ENCODE assay signal across 13 cellular contexts in the genomic region with DNA sequence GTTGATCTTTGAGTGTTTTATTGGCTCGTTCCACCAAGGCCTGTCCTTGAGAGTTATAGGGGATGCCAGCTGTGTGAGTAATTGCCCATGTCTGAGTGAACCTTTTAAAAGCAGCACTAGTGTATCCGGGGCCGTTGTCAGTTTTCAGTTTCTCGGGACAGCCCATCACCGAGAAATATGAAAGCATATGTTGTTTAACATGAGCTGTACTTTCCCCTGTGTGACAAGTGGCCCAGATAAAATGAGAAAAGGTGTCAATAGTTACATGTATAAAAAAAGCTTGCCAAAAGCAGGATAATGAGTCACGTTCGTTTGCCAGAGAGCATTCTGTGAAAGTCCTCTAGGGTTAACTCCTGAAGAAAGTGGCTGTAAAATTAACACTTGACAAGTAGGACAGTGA. TPM values are rescaled to one million over a fixed set of nuclear protein-coding genes. Genes with fewer than 3 reads are reported as not detected.
DNase-seq lines count a peak whose midpoint lies in the region; ATAC-seq and TF ChIP-seq lines count a peak whose summit lies in the region.
"Had no signal": no experiment of that assay in that cellular context is flagged by ENCODE, and none has a peak within 500 bp of the region (broad histone marks: within the 10 kb centered on the region; RNA-seq: fewer than 3 reads in every experiment).

No MANE protein-coding gene starts in this region.

- no peaks in the 10 kb centered on the region for H3K79me2 ChIP-seq in Karpas-422 (ENCODE audit: low read length)

- intact Hi-C loops in esophagus muscularis mucosa (cut with DNase I) = loop anchor here (10.0 kb wide), 1 partner anchor 256 kb away; no protein-coding TSS in a partner anchor

- H3K36me3 ChIP-seq in esophagus muscularis mucosa = no peaks in the 10 kb centered on the region
- no peaks in the 10 kb centered on the region for H3K36me3 ChIP-seq in Karpas-422 (ENCODE audit: insufficient read depth, low read length)
- no peaks in the 10 kb centered on the region for H3K36me3 ChIP-seq in WERI-Rb-1

- H3K9me3 ChIP-seq in esophagus muscularis mucosa (no peaks in the 10 kb centered on the region), Karpas-422 (ENCODE audit: low read length) (no peaks in the 10 kb centered on the region), WERI-Rb-1 (ENCODE audit: severe bottlenecking) (no peaks in the 10 kb centered on the region)

- H4K20me1 ChIP-seq in Karpas-422 (ENCODE audit: insufficient read depth, low read depth, low read length) = no peaks in the 10 kb centered on the region

- DNase-seq in AG10803 (ENCODE audit: low read depth) = peak; percentile 40
- peak; percentile 41 for DNase-seq in NCI-H1092 (lab: John Stamatoyannopoulos, UW)
- DNase-seq in left kidney (ENCODE audit: low read depth, low spot score) = peak; percentile 93
- DNase-seq in esophagus muscularis mucosa (ENCODE audit: extremely low spot score) = no peak
- no peak for DNase-seq in KBM-7
- DNase-seq in Karpas-422 = no peak
- no peak for DNase-seq in WERI-Rb-1
- DNase-seq: activated CD4-positive, alpha-beta T cell treated with anti-CD3 and anti-CD28 coated beads, Interleukin-2, amount 50 U/mL, for 48 hours; activated gamma-delta T cell treated with Interleukin-2 at 50 U/mL for 16 hours; NCI-H82 had no signal

- no peak overlapping the region for H3K9ac ChIP-seq in Karpas-422 (ENCODE audit: low read length)

- in situ Hi-C loops in KBM-7 (cut with MboI; ENCODE audit: low pct_unique_long_range_greater_than_20kb, low sequenced_read_pairs) = loop anchor here (25.0 kb wide), 1 partner anchor 443 kb away; no protein-coding TSS in a partner anchor

- H3K27ac ChIP-seq in esophagus muscularis mucosa (replicated peaks in 1 of 4) (no peak overlapping the region), Karpas-422 (ENCODE audit: low read length) (no peak overlapping the region), WERI-Rb-1 (no peak overlapping the region)

- H2AFZ ChIP-seq in Karpas-422 (ENCODE audit: low read length) = no peak overlapping the region

- H3K27me3 ChIP-seq in esophagus muscularis mucosa (no peaks in the 10 kb centered on the region), Karpas-422 (ENCODE audit: low read length) (no peaks in the 10 kb centered on the region), WERI-Rb-1 (ENCODE audit: insufficient read depth, low read depth, severe bottlenecking) (no peaks in the 10 kb centered on the region)

- no peak for TF ChIP-seq EP300 in esophagus muscularis mucosa (IDR thresholded peaks at IDR 0.05)

- peak; percentile 82 for ATAC-seq in SK-N-SH treated with all-trans-retinoic acid at 6 μM for 48 hours

- TF ChIP-seq CTCF in AG10803 (conservative IDR thresholded peaks at IDR 0.05; ENCODE audit: low read length) = no peak
- TF ChIP-seq CTCF in esophagus muscularis mucosa (IDR thresholded peaks at IDR 0.05) = no peak
- TF ChIP-seq CTCF in WERI-Rb-1 (IDR thresholded peaks at IDR 0.05; ENCODE audit: low read depth, low read length) = no peak

- no peak overlapping the region for H3K4me2 ChIP-seq in Karpas-422 (ENCODE audit: low read depth, low read length, poor library complexity, severe bottlenecking)

- peaks cover 0 to 6% (median 4%) of the 10 kb centered on the region in 4 donors for H3K4me1 ChIP-seq in esophagus muscularis mucosa
- peaks cover 3% of the 10 kb centered on the region; the same call in 1 of the 2 replicates for H3K4me1 ChIP-seq in Karpas-422 (ENCODE audit: low read length)

- H3K4me3 ChIP-seq in AG10803 (ENCODE audit: low read length) (no peak overlapping the region), esophagus muscularis mucosa (no peak overlapping the region), Karpas-422 (ENCODE audit: low read length) (no peak overlapping the region), WERI-Rb-1 (ENCODE audit: low read depth, low read length) (no peak overlapping the region)

- no peaks in the 10 kb centered on the region for H3K9me2 ChIP-seq in Karpas-422 (replicated peaks; ENCODE audit: insufficient read depth, low read length)

- 67% methylated on average over 7 of the region's 7 CpGs for WGBS in esophagus muscularis mucosa

- TF ChIP-seq POLR2A in esophagus muscularis mucosa (IDR thresholded peaks at IDR 0.05; ENCODE audit: low read depth) = no peak

TF ChIP-seq in SK-N-SH treated with all-trans-retinoic acid at 6 μM for 48 hours, 23 proteins besides CTCF, POLR2A, EP300 and RAD21:
- TF ChIP-seq TCF4 (CRISPR knock-in tag; IDR thresholded peaks at IDR 0.05; ENCODE audit: borderline replicate concordance) (no peak), SNAI2 (CRISPR knock-in tag; IDR thresholded peaks at IDR 0.05) (no peak), PPARA (CRISPR knock-in tag; IDR thresholded peaks at IDR 0.05; ENCODE audit: borderline replicate concordance) (no peak), POU6F1 (CRISPR knock-in tag; IDR thresholded peaks at IDR 0.05; ENCODE audit: borderline replicate concordance, low read depth) (no peak), ESRRG (CRISPR knock-in tag; IDR thresholded peaks at IDR 0.05) (no peak), BACH2 (CRISPR knock-in tag; IDR thresholded peaks at IDR 0.05; ENCODE audit: borderline replicate concordance) (no peak), ARNTL (CRISPR knock-in tag; IDR thresholded peaks at IDR 0.05; ENCODE audit: borderline replicate concordance, low read depth) (no peak), ZC3H10 (CRISPR knock-in tag; IDR thresholded peaks at IDR 0.05) (no peak), GLIS3 (CRISPR knock-in tag; IDR thresholded peaks at IDR 0.05) (no peak), RARB (CRISPR knock-in tag; IDR thresholded peaks at IDR 0.05) (no peak), TSHZ2 (CRISPR knock-in tag; IDR thresholded peaks at IDR 0.05) (no peak), ZNF70 (CRISPR knock-in tag; IDR thresholded peaks at IDR 0.05) (no peak), OSR1 (CRISPR knock-in tag; IDR thresholded peaks at IDR 0.05) (no peak), ZFP30 (CRISPR knock-in tag; IDR thresholded peaks at IDR 0.05) (no peak), ZNF8 (CRISPR knock-in tag; IDR thresholded peaks at IDR 0.05) (no peak), CSRNP3 (CRISPR knock-in tag; IDR thresholded peaks at IDR 0.05) (no peak), ZNF565 (CRISPR knock-in tag; conservative IDR thresholded peaks at IDR 0.05; ENCODE audit: low read depth) (no peak), TOX (CRISPR knock-in tag; IDR thresholded peaks at IDR 0.05; ENCODE audit: borderline replicate concordance) (no peak), ZFP3 (CRISPR knock-in tag; IDR thresholded peaks at IDR 0.05) (no peak), CSDC2 (CRISPR knock-in tag; IDR thresholded peaks at IDR 0.05) (no peak)

RNA-seq across cellular contexts. Expression of gene RASSF6, which starts 48.6 kb away (rescaled TPM):
- total RNA-seq in esophagus muscularis mucosa = 1 to 10 TPM in 1 of 4 donors, under 1 TPM in 3; 0.26 to 1.2 (median 0.62) TPM
- total RNA-seq in Karpas-422 (2014; rRNA removed; shearing (Covaris generic); ENCODE audit: low replicate concordance) = 2.9 and 7.4 TPM in 2 replicates
- total RNA-seq: myocyte, skeletal muscle tissue had no signal

Comparison
In these comparisons a context has a peak if more than half of its experiments do, and no peak if none do; other contexts are left out.
1. DNase-seq: peak in AG10803 (single experiment), NCI-H1092 (single experiment) and left kidney (single experiment); none in esophagus muscularis mucosa (single experiment), KBM-7 (single experiment), Karpas-422 (single experiment) and WERI-Rb-1 (single experiment).